21 cellular contexts compared by ENCODE assay signal in the genomic region with DNA sequence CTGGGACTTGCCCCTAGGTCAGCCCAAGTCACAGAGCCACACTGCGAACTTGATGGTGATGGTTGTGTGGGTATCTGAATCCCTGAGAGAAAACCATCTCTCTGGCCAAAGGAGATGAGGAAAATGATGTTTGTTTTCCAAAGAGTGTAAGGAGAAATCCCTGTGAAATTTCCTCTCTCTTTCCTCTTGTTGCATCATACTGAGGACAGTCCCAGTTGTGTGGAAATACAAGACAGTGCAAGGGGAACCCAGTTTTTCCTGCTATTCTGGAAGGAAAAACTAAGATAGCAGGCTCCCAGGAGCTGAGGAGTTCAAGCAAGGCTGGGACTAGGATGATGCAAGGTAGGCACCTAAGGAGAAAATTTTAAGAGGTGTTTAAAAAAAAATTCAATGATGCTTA.
"Had no signal": no experiment of that assay in that cellular context is flagged by ENCODE, and none has a peak within 500 bp of the region (broad histone marks: within the 10 kb centered on the region; RNA-seq: fewer than 3 reads in every experiment).

No MANE protein-coding gene starts in this region.

- H3K27me3 ChIP-seq: colonic mucosa, foreskin keratinocyte, neutrophil, stomach, transverse colon had no signal

- FAIRE-seq: kidney, urothelium cell line had no signal

- H3K9me3 ChIP-seq: colonic mucosa, left ventricle myocardium inferior, neutrophil, psoas muscle, thoracic aorta, transverse colon had no signal

- H3K4me3 Mint-ChIP-seq: immature natural killer cell; naive thymus-derived CD4-positive, alpha-beta T cell had no signal

- H3K27ac Mint-ChIP-seq: immature natural killer cell; naive thymus-derived CD4-positive, alpha-beta T cell had no signal

- ATAC-seq: foreskin keratinocyte; left cardiac atrium; naive thymus-derived CD4-positive, alpha-beta T cell; psoas muscle; sciatic nerve had no signal

- H3K4me1 Mint-ChIP-seq: immature natural killer cell; naive thymus-derived CD4-positive, alpha-beta T cell had no signal

- H3K27ac ChIP-seq: colonic mucosa, foreskin keratinocyte, left ventricle myocardium inferior, neutrophil, psoas muscle, stomach, thoracic aorta, transverse colon had no signal

- H3K4me1 ChIP-seq: colonic mucosa, foreskin keratinocyte, left ventricle myocardium inferior, psoas muscle, stomach, transverse colon had no signal

- H3K4me3 ChIP-seq: colonic mucosa, left ventricle myocardium inferior, lung, psoas muscle, stomach, thoracic aorta, transverse colon had no signal

- H3K36me3 ChIP-seq: colonic mucosa, left ventricle myocardium inferior, neutrophil, stomach, thoracic aorta, transverse colon had no signal

- H3K36me3 Mint-ChIP-seq: immature natural killer cell; naive thymus-derived CD4-positive, alpha-beta T cell had no signal

- DNase-seq: colonic mucosa; dermis blood vessel endothelial cell; erythroblast; foreskin keratinocyte; immature natural killer cell; kidney; left cardiac atrium; left ventricle myocardium inferior; mesenchymal stem cell; naive thymus-derived CD4-positive, alpha-beta T cell; psoas muscle; retina; stimulated activated naive CD4-positive, alpha-beta T cell; stomach; substantia nigra; transverse colon had no signal
